1 cellular context compared by ENCODE assay signal in genomic region chr3:47365213-47366153, GRCh38.
A peak's percentile ranks its signal among the peaks of the same experiment; 100 is the strongest.
TF ChIP-seq lines count a peak whose summit lies in the region.

No MANE protein-coding gene starts in this region.

TF ChIP-seq in SK-N-SH, 30 proteins besides CTCF, POLR2A, EP300 and RAD21:
- TF ChIP-seq PBX3 (IDR thresholded peaks at IDR 0.05), result peak; percentile 65
- peak; percentile 69; the same call in 1 of the 2 replicates for TF ChIP-seq TCF12 (IDR thresholded peaks at IDR 0.05)
- peak; percentile 38; the same call in 1 of the 2 replicates for TF ChIP-seq MEF2A (IDR thresholded peaks at IDR 0.05; ENCODE audit: borderline replicate concordance, low read depth)
- no peak for TF ChIP-seq TEAD4 (IDR thresholded peaks at IDR 0.05; ENCODE audit: borderline replicate concordance, insufficient read depth)
- no peak for TF ChIP-seq USF2 (IDR thresholded peaks at IDR 0.05; ENCODE audit: borderline replicate concordance, low read depth, low read length)
- no peak for TF ChIP-seq SMC3 (IDR thresholded peaks at IDR 0.05; ENCODE audit: low read depth, low read length)
- TF ChIP-seq CHD2 (IDR thresholded peaks at IDR 0.05; ENCODE audit: low read length, partially characterized antibody), result no peak
- no peak for TF ChIP-seq FOXM1 (IDR thresholded peaks at IDR 0.05; ENCODE audit: low read depth)
- 0 out of 2 replicates have a peak, but pooled peaks have one; percentile 30 for TF ChIP-seq MAX (IDR thresholded peaks at IDR 0.05; ENCODE audit: low read depth)
- peak; percentile 40; the same call in 1 of the 2 replicates for TF ChIP-seq FOSL2 (IDR thresholded peaks at IDR 0.05; ENCODE audit: borderline replicate concordance, low read depth)
- no peak for TF ChIP-seq GATA2 (CRISPR knock-in tag; IDR thresholded peaks at IDR 0.05)
- TF ChIP-seq NFIC (IDR thresholded peaks at IDR 0.05; ENCODE audit: borderline replicate concordance), result peak; percentile 94
- peak; percentile 49 for TF ChIP-seq JUND (IDR thresholded peaks at IDR 0.05)
- TF ChIP-seq SIN3A (IDR thresholded peaks at IDR 0.05; ENCODE audit: borderline replicate concordance, low read depth, low read length), result no peak
